Comparison of ENCODE assay signal across 8 cellular contexts in genomic region chr6:99603421-99604160, GRCh38. TPM values are rescaled to one million over a fixed set of nuclear protein-coding genes. Genes with fewer than 3 reads are reported as not detected.
A peak's percentile ranks its signal among the peaks of the same experiment; 100 is the strongest.
DNase-seq lines count a peak whose midpoint lies in the region; ATAC-seq lines count a peak whose summit lies in the region.

No MANE protein-coding gene starts in this region.

- peak overlapping the region; percentile 31 for H3K4me3 ChIP-seq in iPS-18c (ENCODE audit: insufficient read depth, low read depth, low read length)

- H3K27ac Mint-ChIP-seq in activated T-helper 2 cell treated with anti-CD3 and anti-CD28 coated beads, Interferon-gamma antibody, Interleukin-2, Interleukin-4, amounts not matched to agents 10 μg/mL and 5 μg/mL and 100 μg/mL, durations not matched to agents 14 hours and 24 hours and 36 hours = no peak overlapping the region

- DNase-seq in activated CD8-positive, alpha-beta memory T cell treated with anti-CD3 and anti-CD28 coated beads for 24 hours = peak; percentile 69
- no peak for DNase-seq in activated CD8-positive, alpha-beta memory T cell treated with anti-CD3 and anti-CD28 coated beads, Interleukin-2, amount 50 U/mL, for 4 hours
- DNase-seq in activated T-helper 2 cell treated with anti-CD3 and anti-CD28 coated beads, Interferon-gamma antibody, Interleukin-2, Interleukin-4, amounts not matched to agents 10 μg/mL and 5 μg/mL and 100 μg/mL, durations not matched to agents 14 hours and 24 hours and 36 hours (ENCODE audit: low spot score) = no peak
- DNase-seq in stimulated activated naive CD8-positive, alpha-beta T cell treated with anti-CD3 and anti-CD28 coated beads, Interleukin-15, Interleukin-2, amounts not matched to agents 100 U/mL and 50 U/mL, for 24 hours = peak; percentile 48
- no peak for DNase-seq in SHP77 (lab: John Stamatoyannopoulos, UW)

- peaks cover 23% of the 10 kb centered on the region for H3K4me1 Mint-ChIP-seq in activated T-helper 2 cell treated with anti-CD3 and anti-CD28 coated beads, Interferon-gamma antibody, Interleukin-2, Interleukin-4, amounts not matched to agents 10 μg/mL and 5 μg/mL and 100 μg/mL, durations not matched to agents 14 hours and 24 hours and 36 hours (ENCODE audit: low read depth)

- H3K9me3 ChIP-seq in iPS-18c (ENCODE audit: control insufficient read depth, insufficient read depth, low read length) = peaks cover 4% of the 10 kb centered on the region

- peak overlapping the region; percentile 42 for H3K4me3 Mint-ChIP-seq in activated T-helper 2 cell treated with anti-CD3 and anti-CD28 coated beads, Interferon-gamma antibody, Interleukin-2, Interleukin-4, amounts not matched to agents 10 μg/mL and 5 μg/mL and 100 μg/mL, durations not matched to agents 14 hours and 24 hours and 36 hours (ENCODE audit: low read depth)

- ATAC-seq in HG03103 (IDR thresholded peaks at IDR 0.05; ENCODE audit: low read depth, unreplicated experiment) (peak; percentile 48), GM19455 (IDR thresholded peaks at IDR 0.05; ENCODE audit: unreplicated experiment) (no peak)
- peak; percentile 48 for ATAC-seq in stimulated activated naive CD8-positive, alpha-beta T cell treated with anti-CD3 and anti-CD28 coated beads, Interleukin-15, Interleukin-2, amounts not matched to agents 100 U/mL and 50 U/mL, for 24 hours

- no peaks in the 10 kb centered on the region for H3K36me3 Mint-ChIP-seq in activated T-helper 2 cell treated with anti-CD3 and anti-CD28 coated beads, Interferon-gamma antibody, Interleukin-2, Interleukin-4, amounts not matched to agents 10 μg/mL and 5 μg/mL and 100 μg/mL, durations not matched to agents 14 hours and 24 hours and 36 hours (ENCODE audit: low read depth)

- intact Hi-C loops in activated T-helper 2 cell treated with anti-CD3 and anti-CD28 coated beads, Interferon-gamma antibody, Interleukin-2, Interleukin-4, amounts not matched to agents 10 μg/mL and 5 μg/mL and 100 μg/mL, durations not matched to agents 14 hours and 24 hours and 36 hours (cut with micrococcal nuclease) = loop anchor here (1.0 to 5.0 kb wide), 3 partner anchors 12 to 863 kb away; no protein-coding TSS in a partner anchor

- peaks cover 87% of the 10 kb centered on the region for H3K27me3 Mint-ChIP-seq in activated T-helper 2 cell treated with anti-CD3 and anti-CD28 coated beads, Interferon-gamma antibody, Interleukin-2, Interleukin-4, amounts not matched to agents 10 μg/mL and 5 μg/mL and 100 μg/mL, durations not matched to agents 14 hours and 24 hours and 36 hours (ENCODE audit: low read depth)

- H3K9me3 Mint-ChIP-seq in activated T-helper 2 cell treated with anti-CD3 and anti-CD28 coated beads, Interferon-gamma antibody, Interleukin-2, Interleukin-4, amounts not matched to agents 10 μg/mL and 5 μg/mL and 100 μg/mL, durations not matched to agents 14 hours and 24 hours and 36 hours = no peaks in the 10 kb centered on the region

RNA-seq across cellular contexts. Expression of gene PRDM13, which starts 3.0 kb away (rescaled TPM):
- total RNA-seq in activated T-helper 2 cell treated with anti-CD3 and anti-CD28 coated beads, Interferon-gamma antibody, Interleukin-2, Interleukin-4, amounts not matched to agents 10 μg/mL and 5 μg/mL and 100 μg/mL, durations not matched to agents 14 hours and 24 hours and 36 hours = not detected in 2 replicates

RNA-seq across cellular contexts. Expression of gene CCNC, which starts 35.1 kb away (rescaled TPM):
- 49.2 and 52.1 TPM in 2 replicates for total RNA-seq in activated T-helper 2 cell treated with anti-CD3 and anti-CD28 coated beads, Interferon-gamma antibody, Interleukin-2, Interleukin-4, amounts not matched to agents 10 μg/mL and 5 μg/mL and 100 μg/mL, durations not matched to agents 14 hours and 24 hours and 36 hours

Comparison
In these comparisons a context has a peak if more than half of its experiments do, and no peak if none do; other contexts are left out.
1. DNase-seq: peak in activated CD8-positive, alpha-beta memory T cell treated with anti-CD3 and anti-CD28 coated beads for 24 hours (single experiment) and stimulated activated naive CD8-positive, alpha-beta T cell treated with anti-CD3 and anti-CD28 coated beads, Interleukin-15, Interleukin-2, amounts not matched to agents 100 U/mL and 50 U/mL, for 24 hours (single experiment); none in activated CD8-positive, alpha-beta memory T cell treated with anti-CD3 and anti-CD28 coated beads, Interleukin-2, amount 50 U/mL, for 4 hours (single experiment), activated T-helper 2 cell treated with anti-CD3 and anti-CD28 coated beads, Interferon-gamma antibody, Interleukin-2, Interleukin-4, amounts not matched to agents 10 μg/mL and 5 μg/mL and 100 μg/mL, durations not matched to agents 14 hours and 24 hours and 36 hours (single experiment) and SHP77 (0 of 2).